ENCODE assay signal across 14 cellular contexts in genomic region chr3:72382460-72382859, GRCh38.
"Had no signal": no experiment of that assay in that cellular context is flagged by ENCODE, and none has a peak within 500 bp of the region (broad histone marks: within the 10 kb centered on the region; RNA-seq: fewer than 3 reads in every experiment).

No MANE protein-coding gene starts in this region.

- H3K9me3 ChIP-seq: spleen, tibial artery, uterus had no signal

- H3K4me1 ChIP-seq: uterus had no signal

- H3K27ac ChIP-seq: hepatocyte, spleen, tibial artery, uterus, VCaP had no signal

- H3K36me3 ChIP-seq: uterus had no signal

- DNase-seq: activated CD4-positive, CD25-positive, alpha-beta regulatory T cell treated with anti-CD3 and anti-CD28 coated beads, Interleukin-2, amount 50 U/mL, for 72 hours; activated naive CD4-positive, alpha-beta T cell treated with anti-CD3 and anti-CD28 coated beads for 36 hours; left colon; nephron progenitor cell; nucleus accumbens; spleen; stimulated activated CD4-positive, alpha-beta T cell treated with anti-CD3 and anti-CD28 coated beads, Interleukin-4, amount 100 ng/mL, for 4 hours; stimulated activated naive CD4-positive, alpha-beta T cell; tibial artery; uterus had no signal

- H3K9me3 Mint-ChIP-seq: activated naive CD4-positive, alpha-beta T cell treated with anti-CD3 and anti-CD28 coated beads for 36 hours; nephron progenitor cell; T-helper 1 cell treated with Interleukin-12 subunit alpha and Interleukin-12 subunit beta and Interleukin-4 antibody, amounts not matched to agents 30 μg/mL and 1 μg/mL, for 36 hours had no signal

- H3K4me3 Mint-ChIP-seq: activated naive CD4-positive, alpha-beta T cell treated with anti-CD3 and anti-CD28 coated beads for 36 hours; nephron progenitor cell; T-helper 1 cell treated with Interleukin-12 subunit alpha and Interleukin-12 subunit beta and Interleukin-4 antibody, amounts not matched to agents 30 μg/mL and 1 μg/mL, for 36 hours had no signal

- ATAC-seq: left colon had no signal

- H3K27ac Mint-ChIP-seq: activated naive CD4-positive, alpha-beta T cell treated with anti-CD3 and anti-CD28 coated beads for 36 hours; nephron progenitor cell had no signal

- H3K4me3 ChIP-seq: hepatocyte, lung, spleen, tibial artery, uterus had no signal

- H3K27me3 ChIP-seq: hepatocyte, spleen, tibial artery, uterus had no signal
